Comparison of ENCODE assay signal across 1 cellular context in genomic region chr3:108589081-108589997, GRCh38.
TF ChIP-seq lines count a peak whose summit lies in the region.

TSS of gene CIP2A (minus strand) at chr3:108589438. CDS start at chr3:108589375, 63 bp downstream.
TSS of gene DZIP3 (plus strand) at chr3:108589722. CDS start at chr3:108605407, 15,685 bp downstream.

TF ChIP-seq in K562, 482 proteins besides CTCF, POLR2A, EP300 and RAD21 (continued from another document and continues in another):
- TF ChIP-seq RREB1 (CRISPR knock-in tag; IDR thresholded peaks at IDR 0.05) (no peak), MAFK (IDR thresholded peaks at IDR 0.05; ENCODE audit: low read length) (no peak), SIN3B (IDR thresholded peaks at IDR 0.05; ENCODE audit: low read depth) (peak; percentile 41; the same call in 1 of the 2 replicates), CBX5 (IDR thresholded peaks at IDR 0.05; ENCODE audit: borderline replicate concordance, low read depth) (no peak), SMAD4 (CRISPR knock-in tag; conservative IDR thresholded peaks at IDR 0.05) (0 out of 2 replicates have a peak, but pooled peaks have one; percentile 11), NFRKB (IDR thresholded peaks at IDR 0.05; ENCODE audit: low read depth) (peak; percentile 45; the same call in 1 of the 2 replicates), PHF21A (IDR thresholded peaks at IDR 0.05; ENCODE audit: borderline replicate concordance, low read depth) (peak; percentile 20; the same call in 1 of the 2 replicates), NCOA4 (IDR thresholded peaks at IDR 0.05; ENCODE audit: partially characterized antibody) (no peak), ZNF280B (CRISPR knock-in tag; IDR thresholded peaks at IDR 0.05) (no peak), ERF (CRISPR knock-in tag; IDR thresholded peaks at IDR 0.05) (no peak), COPS2 (conservative IDR thresholded peaks at IDR 0.05) (no peak), PRDM10 (IDR thresholded peaks at IDR 0.05; ENCODE audit: partially characterized antibody) (peak; percentile 91), KLF1 (tag; IDR thresholded peaks at IDR 0.05) (no peak), HDGF (IDR thresholded peaks at IDR 0.05) (no peak), PBX2 (CRISPR knock-in tag; IDR thresholded peaks at IDR 0.05; ENCODE audit: low read depth) (no peak), PBX2 (tag; conservative IDR thresholded peaks at IDR 0.05; ENCODE audit: low read depth) (peak; percentile 46), CTCFL (IDR thresholded peaks at IDR 0.05; ENCODE audit: borderline replicate concordance, insufficient read depth, low read depth, low read length, poor library complexity, severe bottlenecking) (no peak), HEY1 (CRISPR knock-in tag; IDR thresholded peaks at IDR 0.05; ENCODE audit: borderline replicate concordance) (no peak), ELF1 (tag; IDR thresholded peaks at IDR 0.05) (peak; percentile 83), ILK (tag; IDR thresholded peaks at IDR 0.05; ENCODE audit: borderline replicate concordance, low read depth) (no peak), ZNF592 (IDR thresholded peaks at IDR 0.05) (no peak), GATAD2A (IDR thresholded peaks at IDR 0.05) (0 out of 2 replicates have a peak, but pooled peaks have one; percentile 32), MBD1 (CRISPR knock-in tag; IDR thresholded peaks at IDR 0.05) (no peak), MAFG (tag; conservative IDR thresholded peaks at IDR 0.05) (no peak), CCAR2 (IDR thresholded peaks at IDR 0.05; ENCODE audit: low read depth, low read length) (no peak), MTA1 (IDR thresholded peaks at IDR 0.05; ENCODE audit: borderline replicate concordance) (no peak), PHF20 (IDR thresholded peaks at IDR 0.05; ENCODE audit: partially characterized antibody) (peak; percentile 72), CHD1 (IDR thresholded peaks at IDR 0.05; ENCODE audit: low read length) (no peak), MAX (CRISPR knock-in tag; IDR thresholded peaks at IDR 0.05) (peak; percentile 60), ZNF589 (CRISPR knock-in tag; IDR thresholded peaks at IDR 0.05; ENCODE audit: low read depth) (no peak), ZNF639 (CRISPR knock-in tag; conservative IDR thresholded peaks at IDR 0.05 in 1 of 2, IDR thresholded peaks at IDR 0.05 in 1 of 2) (peak in 1 of 2 experiments; percentile 52; a peak in 1 of 4 replicates), RHOXF2B (CRISPR knock-in tag; conservative IDR thresholded peaks at IDR 0.05) (no peak)
